ENCODE assay signal across 9 cellular contexts in genomic region chr6:36677059-36677749, GRCh38. TPM values are rescaled to one million over a fixed set of nuclear protein-coding genes. Genes with fewer than 3 reads are reported as not detected.
DNase-seq lines count a peak whose midpoint lies in the region; ATAC-seq, FAIRE-seq and TF ChIP-seq lines count a peak whose summit lies in the region.
"Had no signal": no experiment of that assay in that cellular context is flagged by ENCODE, and none has a peak within 500 bp of the region (broad histone marks: within the 10 kb centered on the region; RNA-seq: fewer than 3 reads in every experiment).

No MANE protein-coding gene starts in this region.

- peak overlapping the region; percentile 100 for H2AK5ac ChIP-seq in mesenchymal stem cell (ENCODE audit: low read length, severe bottlenecking)

- peak overlapping the region; percentile 54 for H2AFZ ChIP-seq in astrocyte (ENCODE audit: low read depth, low read length)
- H2AFZ ChIP-seq in mesenchymal stem cell (ENCODE audit: low read depth, low read length), result no peak overlapping the region

- H3K27ac Mint-ChIP-seq in astrocyte (ENCODE audit: unreplicated experiment), result peak overlapping the region; percentile 97

- intact Hi-C loops in heart left ventricle (cut with DNase I), result loop anchor here in 2 of 10 donors (5.0 to 10.0 kb wide), 3 partner anchors 50 to 255 kb away; partner anchors contain the start of gene STK38 (in 1 of the 2)
- intact Hi-C loops in Right ventricle myocardium superior (cut with DNase I), result loop anchor here (5.0 kb wide), 1 partner anchor 45 kb away; no protein-coding TSS in a partner anchor
- intact Hi-C loops in uterus (cut with DNase I; ENCODE audit: low total_unique reads), result no loop called here

- peaks cover 2% of the 10 kb centered on the region for H3K79me1 ChIP-seq in mesenchymal stem cell (replicated peaks; ENCODE audit: low read length, poor library complexity, severe bottlenecking)

- peak overlapping the region; percentile 100 for H3K4ac ChIP-seq in mesenchymal stem cell (ENCODE audit: low read depth in 1 of 2, low read length in 2 of 2)

- FAIRE-seq in astrocyte (lab: Jason Lieb, UNC), result no peak
- FAIRE-seq: islet of Langerhans had no signal

- H3K4me2 ChIP-seq in astrocyte (ENCODE audit: low read length) (peak overlapping the region; percentile 96), mesenchymal stem cell (ENCODE audit: low read length, poor library complexity, severe bottlenecking) (peak overlapping the region; percentile 26)

- TF ChIP-seq POLR2A in heart left ventricle (IDR thresholded peaks at IDR 0.05), result no peak
- no peak for TF ChIP-seq POLR2A in uterus (IDR thresholded peaks at IDR 0.05)

- peak overlapping the region in 1 of 2 experiments; percentile 79 for H3K23ac ChIP-seq in mesenchymal stem cell (ENCODE audit: low read length in 2 of 2)

- peaks cover 36% of the 10 kb centered on the region for H3K79me2 ChIP-seq in astrocyte (ENCODE audit: insufficient read depth, low read length)

- peak overlapping the region; percentile 73 for H2BK15ac ChIP-seq in mesenchymal stem cell (ENCODE audit: low read depth, poor library complexity, severe bottlenecking)

- H3K27me3 ChIP-seq in heart left ventricle (no peaks in the 10 kb centered on the region), astrocyte (ENCODE audit: insufficient read depth, low read length) (no peaks in the 10 kb centered on the region), mesenchymal stem cell (ENCODE audit: control insufficient read depth in 1 of 2, insufficient read depth in 1 of 2, low read length in 2 of 2) (no peaks in the 10 kb centered on the region), uterus (no peaks in the 10 kb centered on the region)

- H3K14ac ChIP-seq in mesenchymal stem cell (ENCODE audit: low read length in 2 of 2), result peak overlapping the region in 1 of 2 experiments; percentile 95

- H3K18ac ChIP-seq in mesenchymal stem cell (ENCODE audit: low read depth in 1 of 2, low read length in 2 of 2), result peak overlapping the region; percentile 84 to 94

- peak overlapping the region; percentile 100 for H4K91ac ChIP-seq in mesenchymal stem cell (ENCODE audit: low read length)

- H3K9me3 ChIP-seq in heart left ventricle (no peaks in the 10 kb centered on the region), astrocyte (ENCODE audit: insufficient read depth, low read depth, low read length) (no peaks in the 10 kb centered on the region), mesenchymal stem cell (ENCODE audit: control insufficient read depth, low read length) (no peaks in the 10 kb centered on the region), uterus (no peaks in the 10 kb centered on the region)

- H4K8ac ChIP-seq in mesenchymal stem cell (ENCODE audit: low read length), result peak overlapping the region; percentile 67

- DNase-seq in heart left ventricle (no peak), Right ventricle myocardium superior (no peak), astrocyte (ENCODE audit: low read depth) (peak; percentile 34), mesenchymal stem cell (peak; percentile 44), uterus (no peak), glomerular visceral epithelial cell (ENCODE audit: extremely low spot score) (no peak), HuH-7 (ENCODE audit: low spot score) (no peak)
- no peak for DNase-seq in activated naive CD4-positive, alpha-beta T cell treated with anti-CD3 and anti-CD28 coated beads, Interleukin-2, amount 50 U/mL, for 16 hours

- peak overlapping the region in 3 of 12 donors; percentile 8 to 84 (median 11) for H3K4me3 ChIP-seq in heart left ventricle
- no peak overlapping the region for H3K4me3 ChIP-seq in astrocyte (ENCODE audit: insufficient read depth, low read depth, low read length)
- peak overlapping the region in 1 of 2 experiments; percentile 69 for H3K4me3 ChIP-seq in mesenchymal stem cell (ENCODE audit: insufficient read depth in 1 of 2, low read depth in 1 of 2, low read length in 2 of 2)
- no peak overlapping the region for H3K4me3 ChIP-seq in uterus

- H3K9ac ChIP-seq in astrocyte (ENCODE audit: low read length) (peak overlapping the region; percentile 96), mesenchymal stem cell (ENCODE audit: low read length) (peak overlapping the region; percentile 99)

- peaks cover 13% of the 10 kb centered on the region for H3K36me3 Mint-ChIP-seq in astrocyte (ENCODE audit: low read depth, unreplicated experiment)

- peak overlapping the region; percentile 99 for H2BK5ac ChIP-seq in mesenchymal stem cell (ENCODE audit: low read depth, low read length, poor library complexity, severe bottlenecking)

- H3K27me3 Mint-ChIP-seq in astrocyte (ENCODE audit: low read depth, unreplicated experiment), result no peaks in the 10 kb centered on the region

- H3K4me1 ChIP-seq in heart left ventricle (peaks cover 0 to 54% (median 26%) of the 10 kb centered on the region in 12 donors), astrocyte (ENCODE audit: insufficient read depth, low read length) (peaks cover 31% of the 10 kb centered on the region), mesenchymal stem cell (ENCODE audit: control insufficient read depth, insufficient read depth, low read depth, low read length) (peaks cover 17% of the 10 kb centered on the region), uterus (peaks cover 0 to 5% of the 10 kb centered on the region in 2 donors)

- peaks cover 0 to 5% (median 0%) of the 10 kb centered on the region in 9 donors for H3K36me3 ChIP-seq in heart left ventricle
- no peaks in the 10 kb centered on the region for H3K36me3 ChIP-seq in astrocyte (ENCODE audit: insufficient read depth, low read length)
- peaks cover 4 to 19% of the 10 kb centered on the region in 2 experiments for H3K36me3 ChIP-seq in mesenchymal stem cell (ENCODE audit: control insufficient read depth in 1 of 2, insufficient read depth in 2 of 2, low read depth in 1 of 2, low read length in 2 of 2)
- no peaks in the 10 kb centered on the region for H3K36me3 ChIP-seq in uterus

- H3K4me1 Mint-ChIP-seq in astrocyte (ENCODE audit: low read depth, unreplicated experiment), result peaks cover 30% of the 10 kb centered on the region

- TF ChIP-seq CTCF in heart left ventricle (IDR thresholded peaks at IDR 0.05) (no peak), astrocyte (IDR thresholded peaks at IDR 0.05; ENCODE audit: insufficient read depth, low read depth, low read length) (no peak), uterus (IDR thresholded peaks at IDR 0.05) (no peak)

- H4K20me1 ChIP-seq in astrocyte (ENCODE audit: insufficient read depth, low read length), result peaks cover 33% of the 10 kb centered on the region

- H3K27ac ChIP-seq in heart left ventricle (peak overlapping the region in 10 of 12 donors; percentile 30 to 100 (median 98)), astrocyte (ENCODE audit: low read depth, low read length) (peak overlapping the region; percentile 84), mesenchymal stem cell (ENCODE audit: low read length, poor library complexity, severe bottlenecking) (peak overlapping the region; percentile 98), uterus (peak overlapping the region; percentile 100)

- H2BK120ac ChIP-seq in mesenchymal stem cell (ENCODE audit: low read depth, low read length), result peak overlapping the region; percentile 94

- peak overlapping the region; percentile 85 for H3K4me3 Mint-ChIP-seq in astrocyte (ENCODE audit: unreplicated experiment)

- ATAC-seq in heart left ventricle (no peak), Right ventricle myocardium superior (ENCODE audit: poor library complexity) (no peak)

- peak overlapping the region; percentile 97 to 100 for H2BK12ac ChIP-seq in mesenchymal stem cell (ENCODE audit: low read length in 2 of 2)

- H3K9me3 Mint-ChIP-seq in astrocyte (ENCODE audit: unreplicated experiment), result peaks cover 4% of the 10 kb centered on the region

- WGBS in heart left ventricle, 4 donors, result 62 to 76% (median 74%) methylated on average over 7 of the region's 7 CpGs
- WGBS in mesenchymal stem cell, result 70% methylated on average over 5 of the region's 7 CpGs

RNA-seq across cellular contexts. Expression of gene CDKN1A, which starts 1.3 kb away (rescaled TPM):
- 100 to 1,000 TPM in 4 of 9 donors, 10 to 100 TPM in 5; 27.5 to 164 (median 99.8) TPM for total RNA-seq in heart left ventricle
- polyA plus RNA-seq in heart left ventricle, result 100 to 1,000 TPM in 1 of 2 donors, 10 to 100 TPM in 1; 36.2 to 658 TPM
- 54.5 TPM for total RNA-seq in Right ventricle myocardium superior
- 932 and 1,014 TPM in 2 replicates for total RNA-seq in astrocyte
- polyA plus RNA-seq in mesenchymal stem cell (2013, experiment 1 of 2), result 604 TPM
- polyA plus RNA-seq in mesenchymal stem cell (2013, experiment 2 of 2), result 615 TPM
- total RNA-seq in uterus, result 100 to 1,000 TPM in 1 of 4 donors, 10 to 100 TPM in 2, 1 to 10 TPM in 1; 8.8 to 119 (median 75.8) TPM

RNA-seq across cellular contexts. Expression of gene RAB44, which starts 20.4 kb away (rescaled TPM):
- total RNA-seq in heart left ventricle (under 1 TPM in 5 of 9 donors, not detected in 4; 0.06 to 0.32 (median 0.09) TPM), Right ventricle myocardium superior (not detected), astrocyte (0.14 and 0.16 TPM in 2 replicates), uterus (under 1 TPM in 1 of 4 donors, not detected in 3; 0.37 TPM)
- under 1 TPM in 1 of 2 donors, not detected in 1; 0.04 TPM for polyA plus RNA-seq in heart left ventricle
- 0.01 TPM for polyA plus RNA-seq in mesenchymal stem cell (2013, experiment 1 of 2)
- 0.01 TPM for polyA plus RNA-seq in mesenchymal stem cell (2013, experiment 2 of 2)

Comparison
In these comparisons a context has a peak if more than half of its experiments do, and no peak if none do; other contexts are left out.
1. DNase-seq: peak in astrocyte (single experiment) and mesenchymal stem cell (single experiment); none in heart left ventricle (0 of 5), Right ventricle myocardium superior (single experiment), uterus (0 of 2), glomerular visceral epithelial cell (single experiment), HuH-7 (single experiment) and activated naive CD4-positive, alpha-beta T cell treated with anti-CD3 and anti-CD28 coated beads, Interleukin-2, amount 50 U/mL, for 16 hours (single experiment).
2. Peak in every context shown above with its lines, with median percentiles within 50 percentile points of each other: H3K27ac ChIP-seq.